Comparison of ENCODE assay signal across 17 cellular contexts in genomic region chr1:172585348-172585747, GRCh38.
DNase-seq lines count a peak whose midpoint lies in the region; ATAC-seq, FAIRE-seq and TF ChIP-seq lines count a peak whose summit lies in the region.
"Had no signal": no experiment of that assay in that cellular context is flagged by ENCODE, and none has a peak within 500 bp of the region (broad histone marks: within the 10 kb centered on the region; RNA-seq: fewer than 3 reads in every experiment).

No MANE protein-coding gene starts in this region.

- ATAC-seq in HG02610 (IDR thresholded peaks at IDR 0.05; ENCODE audit: unreplicated experiment) = no peak
- ATAC-seq: GM12878 had no signal

- no peak for TF ChIP-seq CTCF in brain microvascular endothelial cell (IDR thresholded peaks at IDR 0.05; ENCODE audit: low read depth, low read length, missing control alignments)

- H3K36me3 ChIP-seq in ACC112 (ENCODE audit: insufficient read depth, low read length) (0 out of 2 replicates have a peak, but pooled peaks cover 3% of the 10 kb centered on the region), brain microvascular endothelial cell (replicated peaks) (peaks cover 2% of the 10 kb centered on the region)

- in situ Hi-C loops in brain microvascular endothelial cell (cut with HindIII; ENCODE audit: low pct_ligation_motif_present, low sequenced_read_pairs) = no loop called here

- no peak for TF ChIP-seq POLR2A in H54 (IDR thresholded peaks at IDR 0.05; ENCODE audit: low read depth, low read length)

- FAIRE-seq in H54 (lab: Jason Lieb, UNC) (peak; percentile 79), GM19239 (lab: Jason Lieb, UNC) (no peak)
- FAIRE-seq: GM12878 had no signal

- no peaks in the 10 kb centered on the region for H3K27me3 ChIP-seq in ACC112 (ENCODE audit: insufficient read depth, low read length)
- no peaks in the 10 kb centered on the region for H3K27me3 ChIP-seq in brain microvascular endothelial cell (replicated peaks)
- H3K27me3 ChIP-seq: suprapubic skin had no signal

- H3K27ac ChIP-seq in ACC112 (ENCODE audit: low read depth, low read length) = peak overlapping the region; percentile 84
- peak overlapping the region; percentile 16 for H3K27ac ChIP-seq in brain microvascular endothelial cell
- H3K27ac ChIP-seq: parathyroid adenoma, suprapubic skin had no signal

- H3K79me2 ChIP-seq in ACC112 (ENCODE audit: control insufficient read depth, insufficient read depth, low read length, unreplicated experiment) = peaks cover 5% of the 10 kb centered on the region
- H3K79me2 ChIP-seq: parathyroid adenoma had no signal

- DNase-seq in H54 (ENCODE audit: insufficient read length, low spot score) (no peak), brain microvascular endothelial cell (no peak), foreskin melanocyte (peak; percentile 17), GM19239 (ENCODE audit: insufficient read length, low spot score) (no peak), DMS53 treated with DMSO at 0.1 percent for 48 hours (lab: John Stamatoyannopoulos, UW; ENCODE audit: unreplicated experiment) (no peak), OCI-M1 (lab: John Stamatoyannopoulos, UW) (no peak)
- DNase-seq: activated T-cell treated with anti-CD3 and anti-CD28 coated beads, Interleukin-2, amount 50 U/mL, for 48 hours; DMS53; glutamatergic neuron; NCI-H1930; NCI-H69; SHP77 treated with DMSO at 0.1 percent for 48 hours had no signal

- H3K4me3 ChIP-seq in ACC112 (ENCODE audit: low read depth, low read length) (peak overlapping the region; percentile 10), brain microvascular endothelial cell (ENCODE audit: low read depth, low read length) (no peak overlapping the region)
- H3K4me3 ChIP-seq: GM12878, suprapubic skin had no signal

- H3K4me1 ChIP-seq in ACC112 (ENCODE audit: control insufficient read depth, insufficient read depth, low read length, unreplicated experiment) = peaks cover 56% of the 10 kb centered on the region
- H3K4me1 ChIP-seq: parathyroid adenoma had no signal

- H2AFZ ChIP-seq in ACC112 (ENCODE audit: low read length, unreplicated experiment) = no peak overlapping the region
- H2AFZ ChIP-seq: parathyroid adenoma had no signal
